Comparison of ENCODE assay signal across 2 cellular contexts in the genomic region with DNA sequence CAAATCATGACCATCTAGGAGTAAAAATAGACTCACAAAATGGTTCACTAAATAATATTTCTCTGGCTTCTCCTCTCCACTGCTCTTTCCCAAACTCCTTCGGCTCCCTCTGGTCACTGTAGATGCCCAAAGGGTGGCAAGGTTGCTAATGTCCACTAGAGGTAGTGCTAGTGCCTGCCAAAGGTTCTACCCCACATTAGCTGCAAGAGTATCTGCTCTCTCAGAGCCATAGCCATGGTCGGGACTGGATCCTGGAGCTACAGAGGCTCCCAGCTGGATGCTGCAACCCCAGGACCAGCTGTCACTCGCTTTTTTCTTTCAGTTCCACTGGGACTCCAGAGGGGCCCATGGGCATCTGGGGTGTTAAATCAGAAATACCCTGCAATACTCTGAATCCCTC.
TF ChIP-seq lines count a peak whose summit lies in the region.

No MANE protein-coding gene starts in this region.

TF ChIP-seq in IMR-90, 13 proteins besides CTCF, POLR2A, EP300 and RAD21:
- TF ChIP-seq MAFK (IDR thresholded peaks at IDR 0.05; ENCODE audit: low read depth, low read length) (no peak), CEBPB (IDR thresholded peaks at IDR 0.05; ENCODE audit: low read depth, low read length) (no peak), MXI1 (IDR thresholded peaks at IDR 0.05; ENCODE audit: borderline replicate concordance, low read depth, low read length) (no peak), NFE2L2 (IDR thresholded peaks at IDR 0.05; ENCODE audit: low read depth, low read length) (no peak), FOS (IDR thresholded peaks at IDR 0.05; ENCODE audit: low read depth, low read length) (no peak), SMC3 (IDR thresholded peaks at IDR 0.05; ENCODE audit: low read depth, low read length) (peak; percentile 43), RCOR1 (IDR thresholded peaks at IDR 0.05; ENCODE audit: insufficient replicate concordance, low read length) (no peak)
- TF ChIP-seq, protein P1, sequence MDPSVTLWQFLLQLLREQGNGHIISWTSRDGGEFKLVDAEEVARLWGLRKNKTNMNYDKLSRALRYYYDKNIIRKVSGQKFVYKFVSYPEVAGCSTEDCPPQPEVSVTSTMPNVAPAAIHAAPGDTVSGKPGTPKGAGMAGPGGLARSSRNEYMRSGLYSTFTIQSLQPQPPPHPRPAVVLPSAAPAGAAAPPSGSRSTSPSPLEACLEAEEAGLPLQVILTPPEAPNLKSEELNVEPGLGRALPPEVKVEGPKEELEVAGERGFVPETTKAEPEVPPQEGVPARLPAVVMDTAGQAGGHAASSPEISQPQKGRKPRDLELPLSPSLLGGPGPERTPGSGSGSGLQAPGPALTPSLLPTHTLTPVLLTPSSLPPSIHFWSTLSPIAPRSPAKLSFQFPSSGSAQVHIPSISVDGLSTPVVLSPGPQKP (IDR thresholded peaks at IDR 0.05; ENCODE audit: borderline replicate concordance, low read depth, low read length) = no peak

TF ChIP-seq in HepG2, 621 proteins besides CTCF, POLR2A, EP300 and RAD21:
- TF ChIP-seq KLF11 (CRISPR knock-in tag; IDR thresholded peaks at IDR 0.05) = no peak
- TF ChIP-seq STAG1 (CRISPR knock-in tag; IDR thresholded peaks at IDR 0.05) = peak; percentile 73
- peak; percentile 74; the same call in 1 of the 2 replicates for TF ChIP-seq SMC3 (IDR thresholded peaks at IDR 0.05; ENCODE audit: low read length)
